In the genomic region with DNA sequence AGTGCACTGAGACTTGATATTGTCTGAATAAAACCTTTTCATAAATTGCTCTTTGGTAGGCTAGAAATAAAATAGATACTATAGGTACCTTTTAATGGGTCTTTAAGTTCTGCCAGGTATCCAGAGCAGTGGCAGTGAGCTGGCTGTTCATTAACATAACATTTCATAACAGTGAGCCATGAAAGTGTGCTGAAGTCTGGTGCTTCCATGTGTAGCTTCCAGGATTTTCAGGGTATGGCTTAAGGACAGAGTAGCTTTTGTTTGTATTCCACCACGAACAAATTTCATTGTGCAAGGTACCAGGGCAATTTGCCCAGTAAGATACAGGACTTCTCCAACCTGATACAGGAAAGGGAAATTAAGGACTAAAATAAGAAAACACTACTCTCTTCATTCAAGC, we compare ENCODE assay signal across 1 cellular context.
TF ChIP-seq lines count a peak whose summit lies in the region.

No MANE protein-coding gene starts in this region.

TF ChIP-seq in HepG2, 621 proteins besides CTCF, POLR2A, EP300 and RAD21 (continued from another document and continues in another):
- TF ChIP-seq ZNF468 (CRISPR knock-in tag; IDR thresholded peaks at IDR 0.05): no peak
- peak; percentile 50; the same call in 1 of the 2 replicates for TF ChIP-seq HNRNPUL1 (IDR thresholded peaks at IDR 0.05; ENCODE audit: low read depth, low read length)
- no peak for TF ChIP-seq EZH2 (conservative IDR thresholded peaks at IDR 0.05; ENCODE audit: low read depth, low read length)
- TF ChIP-seq ZNF432 (CRISPR knock-in tag; IDR thresholded peaks at IDR 0.05; ENCODE audit: borderline replicate concordance): no peak
- peak; percentile 50; the same call in 1 of the 2 replicates for TF ChIP-seq HMG20A (CRISPR knock-in tag; IDR thresholded peaks at IDR 0.05; ENCODE audit: borderline replicate concordance)
- TF ChIP-seq, protein P1, sequence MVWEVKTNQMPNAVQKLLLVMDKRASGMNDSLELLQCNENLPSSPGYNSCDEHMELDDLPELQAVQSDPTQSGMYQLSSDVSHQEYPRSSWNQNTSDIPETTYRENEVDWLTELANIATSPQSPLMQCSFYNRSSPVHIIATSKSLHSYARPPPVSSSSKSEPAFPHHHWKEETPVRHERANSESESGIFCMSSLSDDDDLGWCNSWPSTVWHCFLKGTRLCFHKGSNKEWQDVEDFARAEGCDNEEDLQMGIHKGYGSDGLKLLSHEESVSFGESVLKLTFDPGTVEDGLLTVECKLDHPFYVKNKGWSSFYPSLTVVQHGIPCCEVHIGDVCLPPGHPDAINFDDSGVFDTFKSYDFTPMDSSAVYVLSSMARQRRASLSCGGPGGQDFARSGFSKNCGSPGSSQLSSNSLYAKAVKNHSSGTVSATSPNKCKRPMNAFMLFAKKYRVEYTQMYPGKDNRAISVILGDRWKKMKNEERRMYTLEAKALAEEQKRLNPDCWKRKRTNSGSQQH (CRISPR knock-in tag; IDR thresholded peaks at IDR 0.05; ENCODE audit: low read depth): no peak
- TF ChIP-seq, protein P2, sequence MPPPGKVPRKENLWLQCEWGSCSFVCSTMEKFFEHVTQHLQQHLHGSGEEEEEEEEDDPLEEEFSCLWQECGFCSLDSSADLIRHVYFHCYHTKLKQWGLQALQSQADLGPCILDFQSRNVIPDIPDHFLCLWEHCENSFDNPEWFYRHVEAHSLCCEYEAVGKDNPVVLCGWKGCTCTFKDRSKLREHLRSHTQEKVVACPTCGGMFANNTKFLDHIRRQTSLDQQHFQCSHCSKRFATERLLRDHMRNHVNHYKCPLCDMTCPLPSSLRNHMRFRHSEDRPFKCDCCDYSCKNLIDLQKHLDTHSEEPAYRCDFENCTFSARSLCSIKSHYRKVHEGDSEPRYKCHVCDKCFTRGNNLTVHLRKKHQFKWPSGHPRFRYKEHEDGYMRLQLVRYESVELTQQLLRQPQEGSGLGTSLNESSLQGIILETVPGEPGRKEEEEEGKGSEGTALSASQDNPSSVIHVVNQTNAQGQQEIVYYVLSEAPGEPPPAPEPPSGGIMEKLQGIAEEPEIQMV (CRISPR knock-in tag; IDR thresholded peaks at IDR 0.05; ENCODE audit: low read depth): no peak
- no peak for TF ChIP-seq ZNF451 (CRISPR knock-in tag; IDR thresholded peaks at IDR 0.05)
- no peak for TF ChIP-seq IRX3 (CRISPR knock-in tag; IDR thresholded peaks at IDR 0.05; ENCODE audit: borderline replicate concordance, low read depth)
- TF ChIP-seq, protein P3, sequence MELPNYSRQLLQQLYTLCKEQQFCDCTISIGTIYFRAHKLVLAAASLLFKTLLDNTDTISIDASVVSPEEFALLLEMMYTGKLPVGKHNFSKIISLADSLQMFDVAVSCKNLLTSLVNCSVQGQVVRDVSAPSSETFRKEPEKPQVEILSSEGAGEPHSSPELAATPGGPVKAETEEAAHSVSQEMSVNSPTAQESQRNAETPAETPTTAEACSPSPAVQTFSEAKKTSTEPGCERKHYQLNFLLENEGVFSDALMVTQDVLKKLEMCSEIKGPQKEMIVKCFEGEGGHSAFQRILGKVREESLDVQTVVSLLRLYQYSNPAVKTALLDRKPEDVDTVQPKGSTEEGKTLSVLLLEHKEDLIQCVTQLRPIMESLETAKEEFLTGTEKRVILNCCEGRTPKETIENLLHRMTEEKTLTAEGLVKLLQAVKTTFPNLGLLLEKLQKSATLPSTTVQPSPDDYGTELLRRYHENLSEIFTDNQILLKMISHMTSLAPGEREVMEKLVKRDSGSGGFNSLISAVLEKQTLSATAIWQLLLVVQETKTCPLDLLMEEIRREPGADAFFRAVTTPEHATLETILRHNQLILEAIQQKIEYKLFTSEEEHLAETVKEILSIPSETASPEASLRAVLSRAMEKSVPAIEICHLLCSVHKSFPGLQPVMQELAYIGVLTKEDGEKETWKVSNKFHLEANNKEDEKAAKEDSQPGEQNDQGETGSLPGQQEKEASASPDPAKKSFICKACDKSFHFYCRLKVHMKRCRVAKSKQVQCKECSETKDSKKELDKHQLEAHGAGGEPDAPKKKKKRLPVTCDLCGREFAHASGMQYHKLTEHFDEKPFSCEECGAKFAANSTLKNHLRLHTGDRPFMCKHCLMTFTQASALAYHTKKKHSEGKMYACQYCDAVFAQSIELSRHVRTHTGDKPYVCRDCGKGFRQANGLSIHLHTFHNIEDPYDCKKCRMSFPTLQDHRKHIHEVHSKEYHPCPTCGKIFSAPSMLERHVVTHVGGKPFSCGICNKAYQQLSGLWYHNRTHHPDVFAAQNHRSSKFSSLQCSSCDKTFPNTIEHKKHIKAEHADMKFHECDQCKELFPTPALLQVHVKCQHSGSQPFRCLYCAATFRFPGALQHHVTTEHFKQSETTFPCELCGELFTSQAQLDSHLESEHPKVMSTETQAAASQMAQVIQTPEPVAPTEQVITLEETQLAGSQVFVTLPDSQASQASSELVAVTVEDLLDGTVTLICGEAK (IDR thresholded peaks at IDR 0.05): no peak
- TF ChIP-seq, protein P3 (CRISPR knock-in tag; IDR thresholded peaks at IDR 0.05): no peak
- TF ChIP-seq ZMYM4 (CRISPR knock-in tag; IDR thresholded peaks at IDR 0.05): peak; percentile 70
- no peak for TF ChIP-seq SOX6 (IDR thresholded peaks at IDR 0.05)
- TF ChIP-seq SOX6 (CRISPR knock-in tag; IDR thresholded peaks at IDR 0.05): peak; percentile 22; the same call in 1 of the 2 replicates
- TF ChIP-seq, protein P4, sequence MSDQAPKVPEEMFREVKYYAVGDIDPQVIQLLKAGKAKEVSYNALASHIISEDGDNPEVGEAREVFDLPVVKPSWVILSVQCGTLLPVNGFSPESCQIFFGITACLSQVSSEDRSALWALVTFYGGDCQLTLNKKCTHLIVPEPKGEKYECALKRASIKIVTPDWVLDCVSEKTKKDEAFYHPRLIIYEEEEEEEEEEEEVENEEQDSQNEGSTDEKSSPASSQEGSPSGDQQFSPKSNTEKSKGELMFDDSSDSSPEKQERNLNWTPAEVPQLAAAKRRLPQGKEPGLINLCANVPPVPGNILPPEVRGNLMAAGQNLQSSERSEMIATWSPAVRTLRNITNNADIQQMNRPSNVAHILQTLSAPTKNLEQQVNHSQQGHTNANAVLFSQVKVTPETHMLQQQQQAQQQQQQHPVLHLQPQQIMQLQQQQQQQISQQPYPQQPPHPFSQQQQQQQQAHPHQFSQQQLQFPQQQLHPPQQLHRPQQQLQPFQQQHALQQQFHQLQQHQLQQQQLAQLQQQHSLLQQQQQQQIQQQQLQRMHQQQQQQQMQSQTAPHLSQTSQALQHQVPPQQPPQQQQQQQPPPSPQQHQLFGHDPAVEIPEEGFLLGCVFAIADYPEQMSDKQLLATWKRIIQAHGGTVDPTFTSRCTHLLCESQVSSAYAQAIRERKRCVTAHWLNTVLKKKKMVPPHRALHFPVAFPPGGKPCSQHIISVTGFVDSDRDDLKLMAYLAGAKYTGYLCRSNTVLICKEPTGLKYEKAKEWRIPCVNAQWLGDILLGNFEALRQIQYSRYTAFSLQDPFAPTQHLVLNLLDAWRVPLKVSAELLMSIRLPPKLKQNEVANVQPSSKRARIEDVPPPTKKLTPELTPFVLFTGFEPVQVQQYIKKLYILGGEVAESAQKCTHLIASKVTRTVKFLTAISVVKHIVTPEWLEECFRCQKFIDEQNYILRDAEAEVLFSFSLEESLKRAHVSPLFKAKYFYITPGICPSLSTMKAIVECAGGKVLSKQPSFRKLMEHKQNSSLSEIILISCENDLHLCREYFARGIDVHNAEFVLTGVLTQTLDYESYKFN (CRISPR knock-in tag; conservative IDR thresholded peaks at IDR 0.05): no peak
- TF ChIP-seq MED8 (CRISPR knock-in tag; IDR thresholded peaks at IDR 0.05; ENCODE audit: insufficient replicate concordance): no peak
- TF ChIP-seq SRSF4 (IDR thresholded peaks at IDR 0.05; ENCODE audit: low read depth, low read length, poor library complexity, severe bottlenecking): no peak
- TF ChIP-seq, protein P5, sequence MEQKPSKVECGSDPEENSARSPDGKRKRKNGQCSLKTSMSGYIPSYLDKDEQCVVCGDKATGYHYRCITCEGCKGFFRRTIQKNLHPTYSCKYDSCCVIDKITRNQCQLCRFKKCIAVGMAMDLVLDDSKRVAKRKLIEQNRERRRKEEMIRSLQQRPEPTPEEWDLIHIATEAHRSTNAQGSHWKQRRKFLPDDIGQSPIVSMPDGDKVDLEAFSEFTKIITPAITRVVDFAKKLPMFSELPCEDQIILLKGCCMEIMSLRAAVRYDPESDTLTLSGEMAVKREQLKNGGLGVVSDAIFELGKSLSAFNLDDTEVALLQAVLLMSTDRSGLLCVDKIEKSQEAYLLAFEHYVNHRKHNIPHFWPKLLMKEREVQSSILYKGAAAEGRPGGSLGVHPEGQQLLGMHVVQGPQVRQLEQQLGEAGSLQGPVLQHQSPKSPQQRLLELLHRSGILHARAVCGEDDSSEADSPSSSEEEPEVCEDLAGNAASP (CRISPR knock-in tag; IDR thresholded peaks at IDR 0.05; ENCODE audit: borderline replicate concordance): peak; percentile 69; the same call in 1 of the 2 replicates
- TF ChIP-seq GATAD2A (CRISPR knock-in tag; IDR thresholded peaks at IDR 0.05): peak; percentile 43; the same call in 1 of the 2 replicates
- no peak for TF ChIP-seq TOE1 (CRISPR knock-in tag; IDR thresholded peaks at IDR 0.05)
- no peak for TF ChIP-seq SIX1 (CRISPR knock-in tag; IDR thresholded peaks at IDR 0.05; ENCODE audit: borderline replicate concordance)
- TF ChIP-seq, protein P6, sequence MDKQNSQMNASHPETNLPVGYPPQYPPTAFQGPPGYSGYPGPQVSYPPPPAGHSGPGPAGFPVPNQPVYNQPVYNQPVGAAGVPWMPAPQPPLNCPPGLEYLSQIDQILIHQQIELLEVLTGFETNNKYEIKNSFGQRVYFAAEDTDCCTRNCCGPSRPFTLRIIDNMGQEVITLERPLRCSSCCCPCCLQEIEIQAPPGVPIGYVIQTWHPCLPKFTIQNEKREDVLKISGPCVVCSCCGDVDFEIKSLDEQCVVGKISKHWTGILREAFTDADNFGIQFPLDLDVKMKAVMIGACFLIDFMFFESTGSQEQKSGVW (CRISPR knock-in tag; IDR thresholded peaks at IDR 0.05; ENCODE audit: borderline replicate concordance): no peak
- TF ChIP-seq SAP130 (CRISPR knock-in tag; IDR thresholded peaks at IDR 0.05; ENCODE audit: low read depth): peak; percentile 35; the same call in 1 of the 2 replicates
- peak; percentile 22; the same call in 1 of the 2 replicates for TF ChIP-seq FOXA3 (CRISPR knock-in tag; IDR thresholded peaks at IDR 0.05)
- TF ChIP-seq SMC3 (IDR thresholded peaks at IDR 0.05; ENCODE audit: low read length): no peak
- TF ChIP-seq TARDBP (CRISPR knock-in tag; IDR thresholded peaks at IDR 0.05): 0 out of 2 replicates have a peak, but pooled peaks have one; percentile 18
- TF ChIP-seq SALL2 (CRISPR knock-in tag; IDR thresholded peaks at IDR 0.05): no peak
- TF ChIP-seq, protein P7, sequence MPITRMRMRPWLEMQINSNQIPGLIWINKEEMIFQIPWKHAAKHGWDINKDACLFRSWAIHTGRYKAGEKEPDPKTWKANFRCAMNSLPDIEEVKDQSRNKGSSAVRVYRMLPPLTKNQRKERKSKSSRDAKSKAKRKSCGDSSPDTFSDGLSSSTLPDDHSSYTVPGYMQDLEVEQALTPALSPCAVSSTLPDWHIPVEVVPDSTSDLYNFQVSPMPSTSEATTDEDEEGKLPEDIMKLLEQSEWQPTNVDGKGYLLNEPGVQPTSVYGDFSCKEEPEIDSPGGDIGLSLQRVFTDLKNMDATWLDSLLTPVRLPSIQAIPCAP (CRISPR knock-in tag; IDR thresholded peaks at IDR 0.05; ENCODE audit: low read depth): no peak
- no peak for TF ChIP-seq PLRG1 (conservative IDR thresholded peaks at IDR 0.05)
- TF ChIP-seq, protein P8, sequence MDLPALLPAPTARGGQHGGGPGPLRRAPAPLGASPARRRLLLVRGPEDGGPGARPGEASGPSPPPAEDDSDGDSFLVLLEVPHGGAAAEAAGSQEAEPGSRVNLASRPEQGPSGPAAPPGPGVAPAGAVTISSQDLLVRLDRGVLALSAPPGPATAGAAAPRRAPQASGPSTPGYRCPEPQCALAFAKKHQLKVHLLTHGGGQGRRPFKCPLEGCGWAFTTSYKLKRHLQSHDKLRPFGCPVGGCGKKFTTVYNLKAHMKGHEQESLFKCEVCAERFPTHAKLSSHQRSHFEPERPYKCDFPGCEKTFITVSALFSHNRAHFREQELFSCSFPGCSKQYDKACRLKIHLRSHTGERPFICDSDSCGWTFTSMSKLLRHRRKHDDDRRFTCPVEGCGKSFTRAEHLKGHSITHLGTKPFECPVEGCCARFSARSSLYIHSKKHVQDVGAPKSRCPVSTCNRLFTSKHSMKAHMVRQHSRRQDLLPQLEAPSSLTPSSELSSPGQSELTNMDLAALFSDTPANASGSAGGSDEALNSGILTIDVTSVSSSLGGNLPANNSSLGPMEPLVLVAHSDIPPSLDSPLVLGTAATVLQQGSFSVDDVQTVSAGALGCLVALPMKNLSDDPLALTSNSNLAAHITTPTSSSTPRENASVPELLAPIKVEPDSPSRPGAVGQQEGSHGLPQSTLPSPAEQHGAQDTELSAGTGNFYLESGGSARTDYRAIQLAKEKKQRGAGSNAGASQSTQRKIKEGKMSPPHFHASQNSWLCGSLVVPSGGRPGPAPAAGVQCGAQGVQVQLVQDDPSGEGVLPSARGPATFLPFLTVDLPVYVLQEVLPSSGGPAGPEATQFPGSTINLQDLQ (CRISPR knock-in tag; IDR thresholded peaks at IDR 0.05): no peak
- TF ChIP-seq, protein P9, sequence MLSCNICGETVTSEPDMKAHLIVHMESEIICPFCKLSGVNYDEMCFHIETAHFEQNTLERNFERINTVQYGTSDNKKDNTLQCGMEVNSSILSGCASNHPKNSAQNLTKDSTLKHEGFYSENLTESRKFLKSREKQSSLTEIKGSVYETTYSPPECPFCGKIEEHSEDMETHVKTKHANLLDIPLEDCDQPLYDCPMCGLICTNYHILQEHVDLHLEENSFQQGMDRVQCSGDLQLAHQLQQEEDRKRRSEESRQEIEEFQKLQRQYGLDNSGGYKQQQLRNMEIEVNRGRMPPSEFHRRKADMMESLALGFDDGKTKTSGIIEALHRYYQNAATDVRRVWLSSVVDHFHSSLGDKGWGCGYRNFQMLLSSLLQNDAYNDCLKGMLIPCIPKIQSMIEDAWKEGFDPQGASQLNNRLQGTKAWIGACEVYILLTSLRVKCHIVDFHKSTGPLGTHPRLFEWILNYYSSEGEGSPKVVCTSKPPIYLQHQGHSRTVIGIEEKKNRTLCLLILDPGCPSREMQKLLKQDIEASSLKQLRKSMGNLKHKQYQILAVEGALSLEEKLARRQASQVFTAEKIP (CRISPR knock-in tag; IDR thresholded peaks at IDR 0.05; ENCODE audit: borderline replicate concordance): no peak
